ENCODE assay signal across 11 cellular contexts in the genomic region with DNA sequence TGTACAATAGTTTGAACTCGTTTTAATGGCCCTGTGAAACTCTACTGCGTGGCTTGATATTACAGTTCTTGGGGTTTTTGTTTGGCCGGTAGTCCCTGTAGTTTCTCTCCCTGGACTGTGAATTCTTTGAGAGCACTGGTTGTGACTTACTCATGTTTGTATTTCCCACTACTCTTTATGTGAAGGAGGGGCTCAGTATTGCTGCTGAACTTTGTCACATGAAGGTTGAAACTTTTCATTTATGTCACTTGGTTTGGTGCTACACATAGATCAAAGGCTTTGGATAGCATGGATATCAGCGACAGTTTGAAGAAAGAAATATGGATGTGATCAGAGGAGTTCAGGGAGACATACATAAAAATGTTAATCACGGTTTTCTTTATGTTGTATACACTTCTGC. TPM values are rescaled to one million over a fixed set of nuclear protein-coding genes. Genes with fewer than 3 reads are reported as not detected.
A peak's percentile ranks its signal among the peaks of the same experiment; 100 is the strongest.
DNase-seq lines count a peak whose midpoint lies in the region; ATAC-seq, FAIRE-seq and TF ChIP-seq lines count a peak whose summit lies in the region.
"Had no signal": no experiment of that assay in that cellular context is flagged by ENCODE, and none has a peak within 500 bp of the region (broad histone marks: within the 10 kb centered on the region; RNA-seq: fewer than 3 reads in every experiment).

No MANE protein-coding gene starts in this region.

- H3K4me2 ChIP-seq in GM12878 (ENCODE audit: control insufficient read depth, insufficient read depth), result peak overlapping the region; percentile 57
- H3K4me2 ChIP-seq in osteoblast (ENCODE audit: insufficient read depth, low read length), result peak overlapping the region; percentile 90

- intact Hi-C loops in CD4-positive, alpha-beta memory T cell (cut with micrococcal nuclease), result no loop called here
- intact Hi-C loops in GM12878 (cut with micrococcal nuclease; ENCODE audit: unreplicated experiment), result no loop called here

- no peak for DNase-seq in CD4-positive, alpha-beta memory T cell
- DNase-seq in GM12878 (ENCODE audit: low read depth, low spot score) (no peak), osteoblast (ENCODE audit: insufficient read length, low spot score, missing footprints) (no peak), NCI-H2171 (lab: John Stamatoyannopoulos, UW) (no peak), superior temporal gyrus (ENCODE audit: extremely low spot score) (no peak), HK-2 (ENCODE audit: unreplicated experiment) (no peak), SW 1271 (lab: John Stamatoyannopoulos, UW) (no peak)
- DNase-seq: aorta; NCI-H774; stimulated activated CD4-positive, alpha-beta T cell treated with anti-CD3 and anti-CD28 coated beads, Interleukin-4, amount 100 ng/mL, for 24 hours had no signal

- ATAC-seq in GM12878, result no peak

- no peak for TF ChIP-seq RAD21 in GM12878 (IDR thresholded peaks at IDR 0.05; ENCODE audit: insufficient read depth, low read depth, low read length)

- H3K27ac ChIP-seq in CD4-positive, alpha-beta memory T cell (ENCODE audit: low read depth, low read length), result no peak overlapping the region
- no peak overlapping the region for H3K27ac ChIP-seq in GM12878 (ENCODE audit: control insufficient read depth, insufficient read depth)
- H3K27ac ChIP-seq in osteoblast (ENCODE audit: low read depth, low read length), result no peak overlapping the region

- no peak for TF ChIP-seq EP300 in GM12878 (IDR thresholded peaks at IDR 0.05; ENCODE audit: borderline replicate concordance in 1 of 2, control insufficient read depth in 1 of 2, low read depth in 2 of 2, low read length in 2 of 2)

- FAIRE-seq in GM12878 (lab: Jason Lieb, UNC), result no peak

- WGBS in GM12878 (ENCODE audit: insufficient coverage, insufficient replicate concordance, low lambda C conversion rate, missing lambda C conversion rate), result 78% methylated on average over 5 of the region's 5 CpGs

- peaks cover under 1 to 4% of the 10 kb centered on the region in 2 donors for H3K36me3 Mint-ChIP-seq in CD4-positive, alpha-beta memory T cell
- peaks cover 3% of the 10 kb centered on the region for H3K36me3 Mint-ChIP-seq in IgD-negative memory B cell

- no peak for TF ChIP-seq CTCF in GM12878 (IDR thresholded peaks at IDR 0.05 in 2 of 3, conservative IDR thresholded peaks at IDR 0.05 in 1 of 3; ENCODE audit: control insufficient read depth in 2 of 3, extremely low read depth in 1 of 3, insufficient read depth in 1 of 3, low read depth in 3 of 3, low read length in 3 of 3)
- no peak for TF ChIP-seq CTCF in osteoblast (IDR thresholded peaks at IDR 0.05; ENCODE audit: extremely low read depth, low read depth, low read length)

- H2AFZ ChIP-seq in GM12878 (ENCODE audit: control insufficient read depth, low read depth, low read length) (no peak overlapping the region; the same call in 1 of the 2 replicates), osteoblast (ENCODE audit: low read length) (peak overlapping the region; percentile 32)

- H3K4me3 Mint-ChIP-seq in CD4-positive, alpha-beta memory T cell, result peak overlapping the region; percentile 50 to 96 (median 93)
- H3K4me3 Mint-ChIP-seq in IgD-negative memory B cell, result peak overlapping the region; percentile 63 to 96 (median 96)

- BruUV-seq in GM12878 (replicated peaks; lab: Mats Ljungman, UMichigan), result no TSS peak

- H3K79me2 ChIP-seq in GM12878 (ENCODE audit: control insufficient read depth, insufficient read depth, low read length) (no peaks in the 10 kb centered on the region; the same call in 1 of the 2 replicates), osteoblast (ENCODE audit: insufficient read depth, low read length) (peaks cover 6% of the 10 kb centered on the region)

- SMC1A ChIA-PET in GM12878 (lab: Charles Lee; ENCODE audit: uncharacterized antibody, unreplicated experiment), result interaction anchor here (1.2 to 1.7 kb wide), 4 partner anchors 8 to 42 kb away, joined by 3 to 8 read pairs (median 5); a partner anchor contains a TSS

- H3K36me3 ChIP-seq in CD4-positive, alpha-beta memory T cell (ENCODE audit: insufficient read depth, low read length), result no peaks in the 10 kb centered on the region
- H3K36me3 ChIP-seq in GM12878 (ENCODE audit: control insufficient read depth in 2 of 2, insufficient read depth in 2 of 2, low read length in 1 of 2) (no peaks in the 10 kb centered on the region), osteoblast (ENCODE audit: insufficient read depth, low read length) (no peaks in the 10 kb centered on the region)

- H3K9me3 ChIP-seq in CD4-positive, alpha-beta memory T cell (ENCODE audit: control insufficient read depth in 1 of 2, low read length in 2 of 2), result no peaks in the 10 kb centered on the region
- H3K9me3 ChIP-seq in GM12878 (replicated peaks; ENCODE audit: control insufficient read depth, insufficient read depth, low read length), result no peaks in the 10 kb centered on the region
- no peaks in the 10 kb centered on the region for H3K9me3 ChIP-seq in osteoblast (ENCODE audit: low read depth, low read length)

- peaks cover 0 to 2% (median 0%) of the 10 kb centered on the region in 8 donors for H3K9me3 Mint-ChIP-seq in CD4-positive, alpha-beta memory T cell
- no peaks in the 10 kb centered on the region for H3K9me3 Mint-ChIP-seq in IgD-negative memory B cell

- no peaks in the 10 kb centered on the region for H3K27me3 Mint-ChIP-seq in CD4-positive, alpha-beta memory T cell
- H3K27me3 Mint-ChIP-seq in IgD-negative memory B cell, result no peaks in the 10 kb centered on the region

- no peak overlapping the region for H3K4me3 ChIP-seq in CD4-positive, alpha-beta memory T cell (ENCODE audit: low read length in 2 of 2)
- H3K4me3 ChIP-seq in GM12878 (0 out of 2 replicates have a peak overlapping the region, but pooled peaks have one; percentile 27), osteoblast (ENCODE audit: insufficient read depth, low read length) (no peak overlapping the region)

- POLR2A ChIA-PET in CD4-positive, alpha-beta memory T cell (lab: Charles Lee; ENCODE audit: partially characterized antibody), result interaction anchor here (1.2 to 5.1 kb wide), 4 partner anchors 21 to 1108 kb away, joined by 3 to 177 read pairs (median 8); a partner anchor contains a TSS
- POLR2A ChIA-PET in GM12878 (lab: Charles Lee), result interaction anchor here (1.3 to 2.8 kb wide), 2 partner anchors 19 to 121 kb away, joined by 5 to 16 read pairs; a partner anchor contains a TSS

- no peaks in the 10 kb centered on the region for H3K27me3 ChIP-seq in CD4-positive, alpha-beta memory T cell (ENCODE audit: insufficient read depth, low read length)
- H3K27me3 ChIP-seq in GM12878 (replicated peaks in 1 of 2; ENCODE audit: control insufficient read depth in 2 of 2, insufficient read depth in 2 of 2, low read length in 1 of 2), result no peaks in the 10 kb centered on the region
- no peaks in the 10 kb centered on the region for H3K27me3 ChIP-seq in osteoblast (ENCODE audit: insufficient read depth, low read length)

- RAD21 ChIA-PET in GM12878 (lab: Charles Lee; ENCODE audit: unreplicated experiment), result no interaction called here

- H3K4me1 Mint-ChIP-seq in CD4-positive, alpha-beta memory T cell, result peaks cover 19 to 36% (median 27%) of the 10 kb centered on the region in 4 donors
- peaks cover 15 to 19% (median 15%) of the 10 kb centered on the region in 3 donors for H3K4me1 Mint-ChIP-seq in IgD-negative memory B cell

- H3K27ac Mint-ChIP-seq in CD4-positive, alpha-beta memory T cell, result peak overlapping the region; percentile 48 to 97 (median 94)
- peak overlapping the region in 2 of 3 donors; percentile 77 to 97 for H3K27ac Mint-ChIP-seq in IgD-negative memory B cell

- in situ Hi-C loops in GM12878 (cut with MboI), result no loop called here

- no peak for TF ChIP-seq POLR2A in GM12878 (IDR thresholded peaks at IDR 0.05; ENCODE audit: low read depth, low read length)

- CTCF ChIA-PET in CD4-positive, alpha-beta memory T cell (lab: Charles Lee; ENCODE audit: partially characterized antibody), result interaction anchor here (0.8 to 2.8 kb wide), 4 partner anchors 16 to 28 kb away, joined by 3 to 9 read pairs (median 6); a partner anchor contains a TSS
- CTCF ChIA-PET in GM12878 (lab: Yijun Ruan, JAX), result interaction anchor here (1.1 to 2.0 kb wide), 3 partner anchors 11 to 394 kb away, joined by 4 to 10 read pairs (median 6); no protein-coding TSS in a partner anchor

- H3K9ac ChIP-seq in GM12878 (ENCODE audit: control insufficient read depth, insufficient read depth, low read length), result no peak overlapping the region

- H4K20me1 ChIP-seq in GM12878 (ENCODE audit: control insufficient read depth, insufficient read depth) (no peaks in the 10 kb centered on the region), osteoblast (ENCODE audit: insufficient read depth, low read length) (no peaks in the 10 kb centered on the region)

- H3K4me1 ChIP-seq in CD4-positive, alpha-beta memory T cell (ENCODE audit: insufficient read depth, low read length), result peaks cover 25% of the 10 kb centered on the region
- peaks cover 4% of the 10 kb centered on the region; the same call in 1 of the 2 replicates for H3K4me1 ChIP-seq in GM12878 (ENCODE audit: control insufficient read depth, insufficient read depth, low read length)
- H3K4me1 ChIP-seq in osteoblast (ENCODE audit: insufficient read depth, low read length), result peaks cover 15% of the 10 kb centered on the region

RNA-seq across cellular contexts. Expression of a gene that starts 1.5 kb away (rescaled TPM):
- total RNA-seq in CD4-positive, alpha-beta memory T cell, result 10 to 100 TPM; 71.9 to 79.8 TPM
- polyA plus RNA-seq in CD4-positive, alpha-beta memory T cell, result 1 to 10 TPM; 1.4 to 8.5 TPM
- 3.2 TPM for polyA plus RNA-seq in IgD-negative memory B cell
- total RNA-seq in GM12878 (2013; cell fraction: nucleolus; rRNA removed), result 4.7 and 6.1 TPM in 2 replicates
- total RNA-seq in GM12878 (2014; rRNA removed), result 2.3 and 2.5 TPM in 2 replicates
- 0.83 and 1.0 TPM in 2 replicates for total RNA-seq in GM12878 (2014; rRNA removed; fragmentation: Illumina TruSeq; extraction: Trizol)
- 4.2 and 4.3 TPM in 2 replicates for total RNA-seq in GM12878 (2021)
- polyA plus RNA-seq in GM12878 (2011; ENCODE audit: low read depth), result 7.0 TPM
- 0.46 and 1.2 TPM in 2 replicates for polyA plus RNA-seq in GM12878 (2011; rRNA removed)
- polyA plus RNA-seq in GM12878 (2011; cell fraction: cytosol; rRNA removed), result 0.45 and 0.60 TPM in 2 replicates
- 3.1 and 3.4 TPM in 2 replicates for polyA plus RNA-seq in GM12878 (2011; cell fraction: nucleus; rRNA removed)
- polyA plus RNA-seq in GM12878 (2012), result 2.9 and 3.6 TPM in 2 replicates
- polyA plus RNA-seq in GM12878 (2014; fragmentation: Illumina TruSeq; extraction: Trizol), result 0.87 and 1.1 TPM in 2 replicates
- under 1 TPM; 0.26 to 0.31 TPM for polyA plus RNA-seq in GM12878 (2014; fragmentation: Nextera tagmentation; extraction: Ambion mirVana)
- polyA plus RNA-seq in GM12878 (2014; rRNA removed), result 2.2 TPM in 2 replicates
- polyA plus RNA-seq in GM12878 (2016; fragmentation: Nextera tagmentation; extraction: Ambion mirVana), result 1 to 10 TPM in 1 of 2 experiments, under 1 TPM in 1; 0.86 to 1.4 TPM
- 0.44 and 0.82 TPM in 2 replicates for polyA minus RNA-seq in GM12878 (2011; rRNA and poly(A)+ RNA removed)
- 0.31 TPM in 1 of 2 replicates, not detected in the other for polyA minus RNA-seq in GM12878 (2011; cell fraction: cytosol; rRNA and poly(A)+ RNA removed)
- 0.57 and 0.97 TPM in 2 replicates for polyA minus RNA-seq in GM12878 (2011; cell fraction: nucleus; rRNA and poly(A)+ RNA removed)
- 6.8 and 7.6 TPM in 2 replicates for total RNA-seq in osteoblast

RNA-seq across cellular contexts. Expression of a gene that starts 19.3 kb away (rescaled TPM):
- 100 to 1,000 TPM; 275 to 286 TPM for total RNA-seq in CD4-positive, alpha-beta memory T cell
- 1,000 to 10,000 TPM; 1,322 to 2,333 TPM for polyA plus RNA-seq in CD4-positive, alpha-beta memory T cell
- polyA plus RNA-seq in IgD-negative memory B cell (1,104 TPM), GM12878 (2011; rRNA removed) (228 and 267 TPM in 2 replicates), GM12878 (2014; fragmentation: Illumina TruSeq; extraction: Trizol) (170 and 209 TPM in 2 replicates), GM12878 (2014; fragmentation: Nextera tagmentation; extraction: Ambion mirVana) (100 to 1,000 TPM; 197 to 222 TPM), GM12878 (2014; rRNA removed) (162 and 183 TPM in 2 replicates), GM12878 (2016; fragmentation: Nextera tagmentation; extraction: Ambion mirVana) (100 to 1,000 TPM; 132 to 147 TPM)
- total RNA-seq in GM12878 (2013; cell fraction: nucleolus; rRNA removed), result 79.6 and 89.4 TPM in 2 replicates
- total RNA-seq in GM12878 (2014; rRNA removed) (84.2 and 85.2 TPM in 2 replicates), GM12878 (2014; rRNA removed; fragmentation: Illumina TruSeq; extraction: Trizol) (94.3 and 94.8 TPM in 2 replicates), GM12878 (2021) (71.0 and 83.1 TPM in 2 replicates), osteoblast (160 and 169 TPM in 2 replicates)
- 103 TPM for polyA plus RNA-seq in GM12878 (2011; ENCODE audit: low read depth)
- polyA plus RNA-seq in GM12878 (2011; cell fraction: cytosol; rRNA removed), result 245 and 337 TPM in 2 replicates
- polyA plus RNA-seq in GM12878 (2011; cell fraction: nucleus; rRNA removed), result 129 and 179 TPM in 2 replicates
- polyA plus RNA-seq in GM12878 (2012), result 125 and 129 TPM in 2 replicates
- polyA minus RNA-seq in GM12878 (2011; rRNA and poly(A)+ RNA removed), result 200 and 276 TPM in 2 replicates
- polyA minus RNA-seq in GM12878 (2011; cell fraction: cytosol; rRNA and poly(A)+ RNA removed), result 51.3 and 73.5 TPM in 2 replicates
- 32.9 and 53.5 TPM in 2 replicates for polyA minus RNA-seq in GM12878 (2011; cell fraction: nucleus; rRNA and poly(A)+ RNA removed)

RNA-seq across cellular contexts. Expression of a gene that starts 46.4 kb away (rescaled TPM):
- total RNA-seq in CD4-positive, alpha-beta memory T cell, result 10 to 100 TPM; 36.4 to 40.0 TPM
- polyA plus RNA-seq in CD4-positive, alpha-beta memory T cell, result 10 to 100 TPM in 1 of 2 donors, 1 to 10 TPM in 1; 6.0 to 15.3 TPM
- 10.3 TPM for polyA plus RNA-seq in IgD-negative memory B cell
- total RNA-seq in GM12878 (2013; cell fraction: nucleolus; rRNA removed), result 20.3 and 23.0 TPM in 2 replicates
- 13.4 and 14.0 TPM in 2 replicates for total RNA-seq in GM12878 (2014; rRNA removed)
- 13.0 and 13.9 TPM in 2 replicates for total RNA-seq in GM12878 (2014; rRNA removed; fragmentation: Illumina TruSeq; extraction: Trizol)
- total RNA-seq in GM12878 (2021), result 22.3 and 24.3 TPM in 2 replicates
- 14.8 TPM for polyA plus RNA-seq in GM12878 (2011; ENCODE audit: low read depth)
- 25.1 and 26.3 TPM in 2 replicates for polyA plus RNA-seq in GM12878 (2011; rRNA removed)
- 12.9 and 14.7 TPM in 2 replicates for polyA plus RNA-seq in GM12878 (2011; cell fraction: cytosol; rRNA removed)
- polyA plus RNA-seq in GM12878 (2011; cell fraction: nucleus; rRNA removed), result 11.1 and 13.3 TPM in 2 replicates
- polyA plus RNA-seq in GM12878 (2012), result 14.4 and 19.1 TPM in 2 replicates
- polyA plus RNA-seq in GM12878 (2014; fragmentation: Illumina TruSeq; extraction: Trizol), result 29.7 and 44.0 TPM in 2 replicates
- 1 to 10 TPM; 5.8 to 9.4 TPM for polyA plus RNA-seq in GM12878 (2014; fragmentation: Nextera tagmentation; extraction: Ambion mirVana)
- polyA plus RNA-seq in GM12878 (2014; rRNA removed), result 18.9 and 19.7 TPM in 2 replicates
- 10 to 100 TPM; 12.1 to 15.0 TPM for polyA plus RNA-seq in GM12878 (2016; fragmentation: Nextera tagmentation; extraction: Ambion mirVana)
- polyA minus RNA-seq in GM12878 (2011; rRNA and poly(A)+ RNA removed), result 12.2 and 12.4 TPM in 2 replicates
- 4.5 and 6.9 TPM in 2 replicates for polyA minus RNA-seq in GM12878 (2011; cell fraction: cytosol; rRNA and poly(A)+ RNA removed)
- 4.4 and 7.7 TPM in 2 replicates for polyA minus RNA-seq in GM12878 (2011; cell fraction: nucleus; rRNA and poly(A)+ RNA removed)
- total RNA-seq in osteoblast, result 7.6 and 8.3 TPM in 2 replicates

RNA-seq across cellular contexts. Expression of a gene that starts 50.9 kb away (rescaled TPM):
- total RNA-seq in CD4-positive, alpha-beta memory T cell, result 1 to 10 TPM; 3.9 to 5.5 TPM
- 10 to 100 TPM; 10.6 to 18.9 TPM for polyA plus RNA-seq in CD4-positive, alpha-beta memory T cell
- polyA plus RNA-seq in IgD-negative memory B cell, result 82.1 TPM
- total RNA-seq in GM12878 (2013; cell fraction: nucleolus; rRNA removed), result 0.34 TPM in 1 of 2 replicates, not detected in the other
- total RNA-seq in GM12878 (2014; rRNA removed), result 1.7 and 3.0 TPM in 2 replicates
- 2.6 and 3.2 TPM in 2 replicates for total RNA-seq in GM12878 (2014; rRNA removed; fragmentation: Illumina TruSeq; extraction: Trizol)
- total RNA-seq in GM12878 (2021), result 3.1 and 4.0 TPM in 2 replicates
- 0.58 TPM for polyA plus RNA-seq in GM12878 (2011; ENCODE audit: low read depth)
- polyA plus RNA-seq in GM12878 (2011; rRNA removed), result 0.26 and 0.42 TPM in 2 replicates
- 0.45 and 0.78 TPM in 2 replicates for polyA plus RNA-seq in GM12878 (2011; cell fraction: cytosol; rRNA removed)
- polyA plus RNA-seq in GM12878 (2011; cell fraction: nucleus; rRNA removed), result 0.10 and 0.45 TPM in 2 replicates
- 1.0 and 1.6 TPM in 2 replicates for polyA plus RNA-seq in GM12878 (2012)
- 7.1 and 8.1 TPM in 2 replicates for polyA plus RNA-seq in GM12878 (2014; fragmentation: Illumina TruSeq; extraction: Trizol)
- polyA plus RNA-seq in GM12878 (2014; fragmentation: Nextera tagmentation; extraction: Ambion mirVana), result 1 to 10 TPM; 5.3 to 6.3 TPM
- 3.9 and 4.9 TPM in 2 replicates for polyA plus RNA-seq in GM12878 (2014; rRNA removed)
- 1 to 10 TPM; 3.8 to 4.5 TPM for polyA plus RNA-seq in GM12878 (2016; fragmentation: Nextera tagmentation; extraction: Ambion mirVana)
- polyA minus RNA-seq in GM12878 (2011; rRNA and poly(A)+ RNA removed), result 0.41 TPM in 1 of 2 replicates, not detected in the other
- polyA minus RNA-seq in GM12878 (2011; cell fraction: cytosol; rRNA and poly(A)+ RNA removed), result not detected in 2 replicates
- polyA minus RNA-seq in GM12878 (2011; cell fraction: nucleus; rRNA and poly(A)+ RNA removed), result not detected in 2 replicates
- 9.8 and 13.6 TPM in 2 replicates for total RNA-seq in osteoblast
